In genomic region chr1:100360790-100361232, GRCh38 we compare ENCODE assay signal across 10 cellular contexts. TPM values are rescaled to one million over a fixed set of nuclear protein-coding genes. Genes with fewer than 3 reads are reported as not detected.
A peak's percentile ranks its signal among the peaks of the same experiment; 100 is the strongest.
DNase-seq lines count a peak whose midpoint lies in the region; ATAC-seq, FAIRE-seq and TF ChIP-seq lines count a peak whose summit lies in the region.
"Had no signal": no experiment of that assay in that cellular context is flagged by ENCODE, and none has a peak within 500 bp of the region (broad histone marks: within the 10 kb centered on the region; RNA-seq: fewer than 3 reads in every experiment).

No MANE protein-coding gene starts in this region.

- H3K4me1 ChIP-seq in K562 (replicated peaks in 1 of 2; ENCODE audit: control insufficient read depth in 2 of 2, insufficient read depth in 2 of 2, low read length in 2 of 2) (peaks cover 8 to 41% of the 10 kb centered on the region in 2 experiments), left lung (peaks cover 11 to 46% of the 10 kb centered on the region in 2 donors), uterus (peaks cover 0 to 6% of the 10 kb centered on the region in 2 donors), PC-9 (replicated peaks; ENCODE audit: insufficient read depth) (no peaks in the 10 kb centered on the region)

- H3K4me3 ChIP-seq in K562 (no peak overlapping the region), left lung (no peak overlapping the region), uterus (no peak overlapping the region), PC-9 (no peak overlapping the region)

- H3F3A ChIP-seq in PC-9 (ENCODE audit: insufficient read depth, low read depth), result no peaks in the 10 kb centered on the region

- H3K9me3 ChIP-seq in K562 (replicated peaks; ENCODE audit: control insufficient read depth, insufficient read depth, low read depth, low read length) (no peaks in the 10 kb centered on the region), left lung (no peaks in the 10 kb centered on the region), uterus (no peaks in the 10 kb centered on the region), PC-9 (ENCODE audit: insufficient read depth, low read depth) (no peaks in the 10 kb centered on the region)

- intact Hi-C loops in Right ventricle myocardium inferior (cut with DNase I), result no loop called here
- intact Hi-C loops in cardiac septum (cut with DNase I), result no loop called here
- intact Hi-C loops in K562 (cut with micrococcal nuclease), result no loop called here
- intact Hi-C loops in left lung (cut with DNase I), result no loop called here
- intact Hi-C loops in uterus (cut with DNase I; ENCODE audit: low total_unique reads), result no loop called here
- intact Hi-C loops in PC-9 (cut with micrococcal nuclease; ENCODE audit: unreplicated experiment), result no loop called here

- H3K27ac ChIP-seq in K562 (ENCODE audit: extremely low read depth, low read depth, low read length) (peak overlapping the region; percentile 61; the same call in 2 of the 3 replicates), left lung (peak overlapping the region; percentile 23 to 65), uterus (peak overlapping the region; percentile 56 to 77), PC-9 (no peak overlapping the region)

- BruUV-seq in K562 (replicated peaks; lab: Mats Ljungman, UMichigan) (no TSS peak), PC-9 (replicated peaks; lab: Mats Ljungman, UMichigan) (no TSS peak)

- TF ChIP-seq POLR2A in K562 (conservative IDR thresholded peaks at IDR 0.05), result no peak
- no peak for TF ChIP-seq POLR2A in uterus (IDR thresholded peaks at IDR 0.05)

- no peak overlapping the region for H2AFZ ChIP-seq in K562 (ENCODE audit: low read depth, low read length)
- H2AFZ ChIP-seq in PC-9, result no peak overlapping the region

- no peaks in the 10 kb centered on the region for H3K9me1 ChIP-seq in K562 (ENCODE audit: control insufficient read depth, insufficient read depth, low read length)

- DNase-seq in Right ventricle myocardium inferior (ENCODE audit: missing footprints) (no peak), cardiac septum (ENCODE audit: low spot score) (no peak), K562 (ENCODE audit: extremely low read depth in 1 of 4, low spot score in 3 of 4) (peak in 2 of 4 experiments; percentile 42 to 66), left lung (no peak), uterus (peak; percentile 52 to 70), PC-9 (no peak)
- no peak for DNase-seq in NK-92 treated with Interleukin-12 subunit alpha and Interleukin-12 subunit beta, amount 100 ng/mL, for 24 hours (lab: John Stamatoyannopoulos, UW)

- H3K27me3 ChIP-seq in K562 (ENCODE audit: control insufficient read depth in 2 of 2, insufficient read depth in 2 of 2, low read length in 2 of 2) (no peaks in the 10 kb centered on the region), left lung (no peaks in the 10 kb centered on the region), uterus (no peaks in the 10 kb centered on the region), PC-9 (ENCODE audit: insufficient read depth, low read depth) (no peaks in the 10 kb centered on the region)

- POLR2A ChIA-PET in K562 (lab: Yijun Ruan, JAX) (interaction anchor here (1.7 to 6.6 kb wide), 2 partner anchors 8 to 17 kb away, joined by 3 to 136 read pairs; partner anchors contain the start of gene CDC14A), PC-9 (lab: Charles Lee; ENCODE audit: unreplicated experiment) (no interaction called here)

- peak overlapping the region in 1 of 2 experiments; percentile 97; a peak in 2 of 4 replicates for H3K9ac ChIP-seq in K562 (ENCODE audit: insufficient read depth in 1 of 2, low read depth in 2 of 2, low read length in 2 of 2)

- in situ Hi-C loops in K562 (cut with MboI), result no loop called here

- no peak for TF ChIP-seq EP300 in K562 (IDR thresholded peaks at IDR 0.05; ENCODE audit: low read length)

- TF ChIP-seq RAD21 in K562 (CRISPR knock-in tag; conservative IDR thresholded peaks at IDR 0.05 in 1 of 2, IDR thresholded peaks at IDR 0.05 in 1 of 2), result no peak

- H3K36me3 ChIP-seq in K562 (ENCODE audit: control insufficient read depth, insufficient read depth, low read length), result peaks cover 37% of the 10 kb centered on the region
- H3K36me3 ChIP-seq in left lung, result no peaks in the 10 kb centered on the region
- no peaks in the 10 kb centered on the region for H3K36me3 ChIP-seq in uterus
- H3K36me3 ChIP-seq in PC-9 (ENCODE audit: low read depth), result no peaks in the 10 kb centered on the region

- peak overlapping the region; percentile 32; the same call in 1 of the 2 replicates for H3K4me2 ChIP-seq in K562 (ENCODE audit: insufficient read depth, low read length)
- H3K4me2 ChIP-seq in PC-9, result no peak overlapping the region

- TF ChIP-seq CTCF in K562 (IDR thresholded peaks at IDR 0.05 in 2 of 3, conservative IDR thresholded peaks at IDR 0.05 in 1 of 3; ENCODE audit: insufficient read depth in 2 of 3, low read depth in 1 of 3, low read length in 3 of 3) (no peak), left lung (IDR thresholded peaks at IDR 0.05) (no peak), uterus (IDR thresholded peaks at IDR 0.05) (no peak), PC-9 (conservative IDR thresholded peaks at IDR 0.05) (no peak)

- H4K20me1 ChIP-seq in K562 (replicated peaks; ENCODE audit: control insufficient read depth, insufficient read depth, low read length), result no peaks in the 10 kb centered on the region; the same call in 1 of the 2 replicates
- no peaks in the 10 kb centered on the region for H4K20me1 ChIP-seq in PC-9 (ENCODE audit: insufficient read depth)

- ATAC-seq in Right ventricle myocardium inferior, result peak; percentile 78
- ATAC-seq in K562, result no peak
- ATAC-seq in left lung, result peak; percentile 70
- no peak for ATAC-seq in GM18498 (IDR thresholded peaks at IDR 0.05; ENCODE audit: unreplicated experiment)
- ATAC-seq: SK-N-SH treated with all-trans-retinoic acid at 6 μM for 48 hours had no signal

- 4% methylated on average over 2 of the region's 2 CpGs for WGBS in K562 (ENCODE audit: insufficient coverage, low coverage, missing lambda C conversion rate)

- FAIRE-seq in K562 (lab: Jason Lieb, UNC), result peak; percentile 26
- FAIRE-seq: bronchial epithelial cell had no signal

- H3K9me2 ChIP-seq in PC-9 (ENCODE audit: insufficient read depth), result no peaks in the 10 kb centered on the region

- H3K79me2 ChIP-seq in K562 (ENCODE audit: control insufficient read depth, insufficient read depth, low read length) (peaks cover 91% of the 10 kb centered on the region), PC-9 (ENCODE audit: low read depth) (0 out of 2 replicates have a peak, but pooled peaks cover under 1% of the 10 kb centered on the region)

- CTCF ChIA-PET in K562 (lab: Yijun Ruan, JAX; ENCODE audit: low intra/inter-chr PET ratio) (no interaction called here), PC-9 (lab: Charles Lee) (no interaction called here)

TF ChIP-seq in K562, 482 proteins besides CTCF, POLR2A, EP300 and RAD21 (continues in another document):
- TF ChIP-seq NBN (IDR thresholded peaks at IDR 0.05; ENCODE audit: low read depth) (peak; percentile 59; the same call in 1 of the 2 replicates), ZNF212 (CRISPR knock-in tag; IDR thresholded peaks at IDR 0.05) (no peak), MEIS2 (IDR thresholded peaks at IDR 0.05; ENCODE audit: partially characterized antibody) (peak; percentile 20), CBX3 (IDR thresholded peaks at IDR 0.05; ENCODE audit: borderline replicate concordance in 1 of 2, low read length in 2 of 2) (0 out of 3 replicates have a peak, but pooled peaks of 1 of the 2 experiments have one; percentile 52), SMARCE1 (IDR thresholded peaks at IDR 0.05) (peak; percentile 25; the same call in 1 of the 2 replicates)
- TF ChIP-seq, protein P1, sequence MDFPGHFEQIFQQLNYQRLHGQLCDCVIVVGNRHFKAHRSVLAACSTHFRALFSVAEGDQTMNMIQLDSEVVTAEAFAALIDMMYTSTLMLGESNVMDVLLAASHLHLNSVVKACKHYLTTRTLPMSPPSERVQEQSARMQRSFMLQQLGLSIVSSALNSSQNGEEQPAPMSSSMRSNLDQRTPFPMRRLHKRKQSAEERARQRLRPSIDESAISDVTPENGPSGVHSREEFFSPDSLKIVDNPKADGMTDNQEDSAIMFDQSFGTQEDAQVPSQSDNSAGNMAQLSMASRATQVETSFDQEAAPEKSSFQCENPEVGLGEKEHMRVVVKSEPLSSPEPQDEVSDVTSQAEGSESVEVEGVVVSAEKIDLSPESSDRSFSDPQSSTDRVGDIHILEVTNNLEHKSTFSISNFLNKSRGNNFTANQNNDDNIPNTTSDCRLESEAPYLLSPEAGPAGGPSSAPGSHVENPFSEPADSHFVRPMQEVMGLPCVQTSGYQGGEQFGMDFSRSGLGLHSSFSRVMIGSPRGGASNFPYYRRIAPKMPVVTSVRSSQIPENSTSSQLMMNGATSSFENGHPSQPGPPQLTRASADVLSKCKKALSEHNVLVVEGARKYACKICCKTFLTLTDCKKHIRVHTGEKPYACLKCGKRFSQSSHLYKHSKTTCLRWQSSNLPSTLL (IDR thresholded peaks at IDR 0.05), result 0 out of 2 replicates have a peak, but pooled peaks have one; percentile 24

RNA-seq across cellular contexts. Expression of gene CDC14A, which starts 8.5 kb away (rescaled TPM):
- 2.7 TPM for total RNA-seq in Right ventricle myocardium inferior
- total RNA-seq in cardiac septum, result 4.9 TPM
- total RNA-seq in K562 (2011; cell fraction: chromatin; rRNA removed; ENCODE audit: low replicate concordance), result 151 and 280 TPM in 2 replicates
- total RNA-seq in K562 (2011; cell fraction: nucleolus; rRNA removed), result 66.0 and 81.3 TPM in 2 replicates
- total RNA-seq in K562 (2011; cell fraction: nucleoplasm; rRNA removed), result 113 TPM in 2 replicates
- total RNA-seq in K562 (2014; rRNA removed), result 20.7 and 23.6 TPM in 2 replicates
- 50.9 and 56.3 TPM in 2 replicates for total RNA-seq in K562 (2014; rRNA removed; fragmentation: Illumina TruSeq; extraction: Trizol)
- 38.7 and 42.7 TPM in 2 replicates for total RNA-seq in K562 (2015; rRNA removed; fragmentation: Illumina TruSeq; extraction: Trizol)
- total RNA-seq in K562 (2021), result 28.4 and 30.9 TPM in 2 replicates
- polyA plus RNA-seq in K562 (2011; rRNA removed), result 32.6 and 45.2 TPM in 2 replicates
- polyA plus RNA-seq in K562 (2011; cell fraction: cytosol; rRNA removed), result 16.2 and 20.7 TPM in 2 replicates
- polyA plus RNA-seq in K562 (2011; cell fraction: nucleus; rRNA removed), result 39.5 and 41.7 TPM in 2 replicates
- 15.2 and 28.1 TPM in 2 replicates for polyA plus RNA-seq in K562 (2012)
- polyA plus RNA-seq in K562 (2014; fragmentation: Illumina TruSeq; extraction: Trizol), result 58.3 and 74.3 TPM in 2 replicates
- polyA plus RNA-seq in K562 (2014; fragmentation: Nextera tagmentation; extraction: Ambion mirVana), result 10 to 100 TPM; 17.0 to 33.4 TPM
- polyA plus RNA-seq in K562 (2014; rRNA removed), result 24.5 and 25.7 TPM in 2 replicates
- 87.6 and 93.7 TPM in 2 replicates for polyA minus RNA-seq in K562 (2011; rRNA and poly(A)+ RNA removed)
- 21.4 and 28.6 TPM in 2 replicates for polyA minus RNA-seq in K562 (2011; cell fraction: cytosol; rRNA and poly(A)+ RNA removed)
- 96.7 and 136 TPM in 2 replicates for polyA minus RNA-seq in K562 (2011; cell fraction: nucleus; rRNA and poly(A)+ RNA removed)
- 10 to 100 TPM in 1 of 2 donors, 1 to 10 TPM in 1; 8.9 to 13.9 TPM for total RNA-seq in left lung
- total RNA-seq in uterus, result 10 to 100 TPM in 3 of 4 donors, 1 to 10 TPM in 1; 9.0 to 32.4 (median 23.0) TPM
- total RNA-seq in PC-9 (2021), result 2.1 and 2.8 TPM in 2 replicates

Comparison
In these comparisons a context has a peak if more than half of its experiments do, and no peak if none do; other contexts are left out.
1. ATAC-seq: peak in Right ventricle myocardium inferior (single experiment) and left lung (single experiment); none in K562 (single experiment) and GM18498 (single experiment).
2. DNase-seq: peak in uterus (2 of 2); none in Right ventricle myocardium inferior (single experiment), cardiac septum (single experiment), left lung (0 of 2), NK-92 treated with Interleukin-12 subunit alpha and Interleukin-12 subunit beta, amount 100 ng/mL, for 24 hours (single experiment) and PC-9 (0 of 2).